ENCODE assay signal across 1 cellular context in genomic region chr20:12111431-12112088, GRCh38.
TF ChIP-seq lines count a peak whose summit lies in the region.

No MANE protein-coding gene starts in this region.

TF ChIP-seq in HepG2, 621 proteins besides CTCF, POLR2A, EP300 and RAD21 (continued from another document):
- TF ChIP-seq, protein P1, sequence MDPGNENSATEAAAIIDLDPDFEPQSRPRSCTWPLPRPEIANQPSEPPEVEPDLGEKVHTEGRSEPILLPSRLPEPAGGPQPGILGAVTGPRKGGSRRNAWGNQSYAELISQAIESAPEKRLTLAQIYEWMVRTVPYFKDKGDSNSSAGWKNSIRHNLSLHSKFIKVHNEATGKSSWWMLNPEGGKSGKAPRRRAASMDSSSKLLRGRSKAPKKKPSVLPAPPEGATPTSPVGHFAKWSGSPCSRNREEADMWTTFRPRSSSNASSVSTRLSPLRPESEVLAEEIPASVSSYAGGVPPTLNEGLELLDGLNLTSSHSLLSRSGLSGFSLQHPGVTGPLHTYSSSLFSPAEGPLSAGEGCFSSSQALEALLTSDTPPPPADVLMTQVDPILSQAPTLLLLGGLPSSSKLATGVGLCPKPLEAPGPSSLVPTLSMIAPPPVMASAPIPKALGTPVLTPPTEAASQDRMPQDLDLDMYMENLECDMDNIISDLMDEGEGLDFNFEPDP (CRISPR knock-in tag; conservative IDR thresholded peaks at IDR 0.05) = no peak
